23 cellular contexts compared by ENCODE assay signal in genomic region chr12:18368594-18368993, GRCh38.
"Had no signal": no experiment of that assay in that cellular context is flagged by ENCODE, and none has a peak within 500 bp of the region (broad histone marks: within the 10 kb centered on the region; RNA-seq: fewer than 3 reads in every experiment).

No MANE protein-coding gene starts in this region.

- H3K27ac ChIP-seq: dorsolateral prefrontal cortex, epithelial cell of prostate, gastrocnemius medialis, heart left ventricle, hepatocyte, left lung, parathyroid adenoma, right lobe of liver, suprapubic skin, vagina had no signal

- H2AFZ ChIP-seq: hepatocyte, parathyroid adenoma had no signal

- H3K27me3 ChIP-seq: dorsolateral prefrontal cortex, gastrocnemius medialis, heart left ventricle, hepatocyte, left lung, right lobe of liver, suprapubic skin, vagina had no signal

- H3K4me1 ChIP-seq: gastrocnemius medialis, heart left ventricle, left lung, parathyroid adenoma, right lobe of liver, suprapubic skin, vagina had no signal

- H3K79me2 ChIP-seq: hepatocyte, parathyroid adenoma had no signal

- H3K9me3 ChIP-seq: gastrocnemius medialis, heart left ventricle, mucosa of descending colon, right lobe of liver, suprapubic skin, vagina had no signal

- H3K4me3 ChIP-seq: dorsolateral prefrontal cortex, gastrocnemius medialis, heart left ventricle, hepatocyte, left lung, mucosa of descending colon, right lobe of liver, suprapubic skin, vagina had no signal

- H3K4me2 ChIP-seq: hepatocyte had no signal

- H3K36me3 ChIP-seq: gastrocnemius medialis, heart left ventricle, left lung, vagina had no signal

- DNase-seq: dorsolateral prefrontal cortex; effector CD4-positive, alpha-beta T cell; endodermal cell; foreskin fibroblast; gastrocnemius medialis; heart left ventricle; kidney; left lung; mesenchymal stem cell; mucosa of descending colon; naive B cell; right lobe of liver; small intestine; stimulated activated CD4-positive, alpha-beta T cell treated with anti-CD3 and anti-CD28 coated beads, Interleukin-15, amount 100 ng/mL, for 24 hours; stimulated activated CD4-positive, alpha-beta T cell treated with anti-CD3 and anti-CD28 coated beads, Interleukin-4, amount 100 ng/mL, for 1 hour; stimulated activated CD8-positive, alpha-beta memory T cell treated with anti-CD3 and anti-CD28 coated beads, Interleukin-4, amount 100 ng/mL, for 48 hours; stimulated activated naive CD4-positive, alpha-beta T cell; stimulated activated naive CD8-positive, alpha-beta T cell treated with anti-CD3 and anti-CD28 coated beads, Interleukin-15, amount 100 ng/mL, for 72 hours had no signal

- H3K9ac ChIP-seq: parathyroid adenoma had no signal
